ENCODE assay signal across 11 cellular contexts in genomic region chr4:1204828-1205591, GRCh38. TPM values are rescaled to one million over a fixed set of nuclear protein-coding genes. Genes with fewer than 3 reads are reported as not detected.
DNase-seq lines count a peak whose midpoint lies in the region; ATAC-seq and TF ChIP-seq lines count a peak whose summit lies in the region.
"Had no signal": no experiment of that assay in that cellular context is flagged by ENCODE, and none has a peak within 500 bp of the region (broad histone marks: within the 10 kb centered on the region; RNA-seq: fewer than 3 reads in every experiment).

No MANE protein-coding gene starts in this region.

- TF ChIP-seq CTCF in AG04450 (IDR thresholded peaks at IDR 0.05; ENCODE audit: low read depth, low read length) (no peak), nephron (IDR thresholded peaks at IDR 0.05; ENCODE audit: unreplicated experiment in 3 of 3) (no peak), OCI-LY7 (conservative IDR thresholded peaks at IDR 0.05; ENCODE audit: low read length) (no peak)

- H3K79me2 ChIP-seq in OCI-LY7 (ENCODE audit: insufficient read depth, low read depth, low read length) = no peaks in the 10 kb centered on the region

- H3K36me3 Mint-ChIP-seq in effector memory CD8-positive, alpha-beta T cell (ENCODE audit: insufficient read depth) = peaks cover 35% of the 10 kb centered on the region
- peaks cover 4% of the 10 kb centered on the region for H3K36me3 Mint-ChIP-seq in nephron (ENCODE audit: low read depth)

- H3K9me3 Mint-ChIP-seq in effector memory CD8-positive, alpha-beta T cell = no peaks in the 10 kb centered on the region
- H3K9me3 Mint-ChIP-seq in nephron = no peaks in the 10 kb centered on the region

- BruUV-seq in OCI-LY7 (replicated peaks; lab: Mats Ljungman, UMichigan) = no TSS peak

- H3K27ac ChIP-seq in AG04450 (ENCODE audit: low read depth, low read length) = peak overlapping the region; percentile 31
- no peak overlapping the region for H3K27ac ChIP-seq in OCI-LY7 (ENCODE audit: low read depth, low read length, poor library complexity, severe bottlenecking)
- H3K27ac ChIP-seq: thoracic aorta had no signal

- H3K27me3 ChIP-seq in AG04450 (ENCODE audit: control insufficient read depth, insufficient read depth, low read length) = no peaks in the 10 kb centered on the region
- H3K27me3 ChIP-seq: MG63 had no signal

- peak overlapping the region; percentile 91 to 93 for H3K4me3 Mint-ChIP-seq in effector memory CD8-positive, alpha-beta T cell
- H3K4me3 Mint-ChIP-seq in nephron = peak overlapping the region in 1 of 3 experiments; percentile 31

- peaks cover 23% of the 10 kb centered on the region for H3K36me3 ChIP-seq in OCI-LY7 (ENCODE audit: insufficient read depth, low read length)
- H3K36me3 ChIP-seq: MG63, thoracic aorta had no signal

- H3K27ac Mint-ChIP-seq in effector memory CD8-positive, alpha-beta T cell = peak overlapping the region; percentile 99
- peak overlapping the region; percentile 65 to 94 (median 87) for H3K27ac Mint-ChIP-seq in nephron

- intact Hi-C loops in OCI-LY7 (cut with micrococcal nuclease; ENCODE audit: unreplicated experiment) = loop anchor here (5.0 kb wide), 1 partner anchor 42 kb away; the partner anchor contains the start of gene CTBP1

- ATAC-seq in effector memory CD8-positive, alpha-beta T cell (replicated peaks) = no peak
- ATAC-seq in HG03139 (IDR thresholded peaks at IDR 0.05; ENCODE audit: unreplicated experiment) = no peak

- H4K20me1 ChIP-seq in OCI-LY7 (ENCODE audit: insufficient read depth, low read length) = no peaks in the 10 kb centered on the region

- H3K9me3 ChIP-seq in AG04450 (ENCODE audit: control insufficient read depth, insufficient read depth, low read length) (peaks cover 10% of the 10 kb centered on the region; the same call in 1 of the 2 replicates), OCI-LY7 (ENCODE audit: low read length) (no peaks in the 10 kb centered on the region)
- H3K9me3 ChIP-seq: MG63, thoracic aorta had no signal

- peaks cover 40 to 52% of the 10 kb centered on the region in 2 donors for H3K4me1 Mint-ChIP-seq in effector memory CD8-positive, alpha-beta T cell (ENCODE audit: low read depth in 2 of 2)
- H3K4me1 Mint-ChIP-seq in nephron = peaks cover 58% of the 10 kb centered on the region

- no peak overlapping the region for H2AFZ ChIP-seq in OCI-LY7 (ENCODE audit: low read length)

- H3K4me2 ChIP-seq in OCI-LY7 (ENCODE audit: low read length) = no peak overlapping the region

- DNase-seq in AG04450 (ENCODE audit: low read depth, low spot score) (no peak), HT-29 (ENCODE audit: low spot score) (peak; percentile 66), COLO668 (lab: John Stamatoyannopoulos, UW; ENCODE audit: unreplicated experiment) (no peak), MV-4-11 (lab: John Stamatoyannopoulos, UW) (no peak), OCI-LY7 (ENCODE audit: low spot score) (no peak)
- no peak for DNase-seq in effector memory CD8-positive, alpha-beta T cell
- DNase-seq: MG63; stimulated activated CD4-positive, alpha-beta T cell treated with anti-CD3 and anti-CD28 coated beads, Interleukin-1b, Interleukin-23, amount 100 ng/mL, for 48 hours had no signal

- no peaks in the 10 kb centered on the region for H3K9me2 ChIP-seq in OCI-LY7 (ENCODE audit: insufficient read depth, low read length)

- CTCF ChIA-PET in AG04450 (lab: Charles Lee) = no interaction called here
- CTCF ChIA-PET in OCI-LY7 (lab: Charles Lee; ENCODE audit: unreplicated experiment) = no interaction called here

- H3K4me3 ChIP-seq in AG04450 (ENCODE audit: low read depth, low read length) (no peak overlapping the region), OCI-LY7 (ENCODE audit: low read depth, low read length, poor library complexity, severe bottlenecking) (no peak overlapping the region)
- H3K4me3 ChIP-seq: MG63, thoracic aorta had no signal

- H3K4me1 ChIP-seq in OCI-LY7 (ENCODE audit: insufficient read depth, low read length, poor library complexity, severe bottlenecking) = peaks cover 25% of the 10 kb centered on the region

- no peaks in the 10 kb centered on the region for H3K27me3 Mint-ChIP-seq in effector memory CD8-positive, alpha-beta T cell
- H3K27me3 Mint-ChIP-seq in nephron (ENCODE audit: low read depth) = peaks cover 10% of the 10 kb centered on the region

- POLR2A ChIA-PET in AG04450 (lab: Yijun Ruan, JAX) = no interaction called here
- POLR2A ChIA-PET in OCI-LY7 (lab: Charles Lee) = no interaction called here

RNA-seq across cellular contexts. Expression of gene SPON2, which starts 32.6 kb away (rescaled TPM):
- polyA plus RNA-seq in AG04450 (2011; rRNA removed) = 132 and 190 TPM in 2 replicates
- 33.8 and 39.0 TPM in 2 replicates for polyA minus RNA-seq in AG04450 (2011; rRNA and poly(A)+ RNA removed)
- total RNA-seq in HT-29 (2014; rRNA removed; shearing (Covaris generic)) = 1.2 and 2.9 TPM in 2 replicates
- total RNA-seq in OCI-LY7 (2014; rRNA removed; shearing (Covaris generic)) = 4.7 and 8.4 TPM in 2 replicates
- 33.3 and 35.3 TPM in 2 replicates for total RNA-seq in OCI-LY7 (2022)

RNA-seq across cellular contexts. Expression of gene CTBP1, which starts 43.9 kb away (rescaled TPM):
- 72.6 and 97.9 TPM in 2 replicates for polyA plus RNA-seq in AG04450 (2011; rRNA removed)
- 98.3 and 137 TPM in 2 replicates for polyA minus RNA-seq in AG04450 (2011; rRNA and poly(A)+ RNA removed)
- total RNA-seq in HT-29 (2014; rRNA removed; shearing (Covaris generic)) = 631 and 665 TPM in 2 replicates
- 286 and 311 TPM in 2 replicates for total RNA-seq in OCI-LY7 (2014; rRNA removed; shearing (Covaris generic))
- total RNA-seq in OCI-LY7 (2022) = 228 and 238 TPM in 2 replicates
